In genomic region chr12:43848786-43849185, GRCh38 we compare ENCODE assay signal across 2 cellular contexts.
TF ChIP-seq lines count a peak whose summit lies in the region.

No MANE protein-coding gene starts in this region.

TF ChIP-seq in A549, 52 proteins besides CTCF, POLR2A, EP300 and RAD21:
- TF ChIP-seq HEYL (CRISPR knock-in tag; IDR thresholded peaks at IDR 0.05) (no peak), USF2 (IDR thresholded peaks at IDR 0.05) (0 out of 2 replicates have a peak, but pooled peaks have one; percentile 19), POLR2AphosphoS2 (conservative IDR thresholded peaks at IDR 0.05; ENCODE audit: low read length) (no peak)

TF ChIP-seq in HEK293, 187 proteins besides CTCF, POLR2A, EP300 and RAD21:
- TF ChIP-seq KLF1 (tag by site-specific recombination; IDR thresholded peaks at IDR 0.05): 0 out of 2 replicates have a peak, but pooled peaks have one; percentile 24
- TF ChIP-seq SP3 (tag by site-specific recombination; IDR thresholded peaks at IDR 0.05): no peak
